1 cellular context compared by ENCODE assay signal in the genomic region with DNA sequence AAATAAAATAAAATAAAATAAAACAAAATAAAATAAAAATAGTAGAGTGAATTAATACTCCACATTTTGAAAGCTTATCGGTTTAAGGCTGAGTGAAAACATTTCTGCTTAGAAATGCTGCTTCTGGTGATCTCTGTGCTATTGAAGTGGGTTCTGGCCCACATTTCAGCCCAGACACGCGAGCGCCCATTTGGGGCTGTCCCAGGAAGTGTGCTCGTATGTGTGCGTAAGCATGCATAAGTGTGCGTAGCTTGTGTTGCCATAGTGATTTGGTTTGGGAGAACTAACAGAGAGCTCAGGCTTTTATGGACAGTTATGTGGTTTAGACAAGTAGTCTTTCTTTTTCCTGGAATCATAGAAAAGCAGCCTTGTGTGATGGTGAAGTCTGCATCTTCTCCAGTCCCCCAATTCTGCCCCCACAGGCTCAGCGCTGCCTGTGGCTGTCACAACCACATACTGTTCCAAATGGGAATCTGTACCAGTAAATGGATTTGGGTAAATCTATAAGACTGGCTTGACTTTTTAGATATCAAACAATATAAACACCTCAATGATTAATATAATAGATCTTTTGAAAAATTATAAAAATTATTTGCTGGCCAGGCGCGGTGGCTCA.
TF ChIP-seq lines count a peak whose summit lies in the region.

No MANE protein-coding gene starts in this region.

TF ChIP-seq in GM12878, 131 proteins besides CTCF, POLR2A, EP300 and RAD21 (continued from another document and continues in another):
- TF ChIP-seq DPF2 (IDR thresholded peaks at IDR 0.05), result peak; percentile 22; the same call in 1 of the 2 replicates
- TF ChIP-seq SUPT20H (IDR thresholded peaks at IDR 0.05; ENCODE audit: borderline replicate concordance, control insufficient read depth, low read depth, low read length), result no peak
- TF ChIP-seq FOXM1 (IDR thresholded peaks at IDR 0.05; ENCODE audit: low read depth, low read length), result no peak
- no peak for TF ChIP-seq PML (IDR thresholded peaks at IDR 0.05; ENCODE audit: low read length)
- no peak for TF ChIP-seq KAT2A (conservative IDR thresholded peaks at IDR 0.05; ENCODE audit: control insufficient read depth, low read depth, low read length)
- no peak for TF ChIP-seq GABPA (IDR thresholded peaks at IDR 0.05; ENCODE audit: low read depth)
- TF ChIP-seq, protein P1, sequence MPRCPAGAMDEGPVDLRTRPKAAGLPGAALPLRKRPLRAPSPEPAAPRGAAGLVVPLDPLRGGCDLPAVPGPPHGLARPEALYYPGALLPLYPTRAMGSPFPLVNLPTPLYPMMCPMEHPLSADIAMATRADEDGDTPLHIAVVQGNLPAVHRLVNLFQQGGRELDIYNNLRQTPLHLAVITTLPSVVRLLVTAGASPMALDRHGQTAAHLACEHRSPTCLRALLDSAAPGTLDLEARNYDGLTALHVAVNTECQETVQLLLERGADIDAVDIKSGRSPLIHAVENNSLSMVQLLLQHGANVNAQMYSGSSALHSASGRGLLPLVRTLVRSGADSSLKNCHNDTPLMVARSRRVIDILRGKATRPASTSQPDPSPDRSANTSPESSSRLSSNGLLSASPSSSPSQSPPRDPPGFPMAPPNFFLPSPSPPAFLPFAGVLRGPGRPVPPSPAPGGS (IDR thresholded peaks at IDR 0.05; ENCODE audit: borderline replicate concordance, insufficient read depth, low read depth, low read length, poor library complexity, severe bottlenecking), result peak; percentile 89
- peak; percentile 46 for TF ChIP-seq RUNX3 (IDR thresholded peaks at IDR 0.05; ENCODE audit: low read length)
- TF ChIP-seq, protein P2, sequence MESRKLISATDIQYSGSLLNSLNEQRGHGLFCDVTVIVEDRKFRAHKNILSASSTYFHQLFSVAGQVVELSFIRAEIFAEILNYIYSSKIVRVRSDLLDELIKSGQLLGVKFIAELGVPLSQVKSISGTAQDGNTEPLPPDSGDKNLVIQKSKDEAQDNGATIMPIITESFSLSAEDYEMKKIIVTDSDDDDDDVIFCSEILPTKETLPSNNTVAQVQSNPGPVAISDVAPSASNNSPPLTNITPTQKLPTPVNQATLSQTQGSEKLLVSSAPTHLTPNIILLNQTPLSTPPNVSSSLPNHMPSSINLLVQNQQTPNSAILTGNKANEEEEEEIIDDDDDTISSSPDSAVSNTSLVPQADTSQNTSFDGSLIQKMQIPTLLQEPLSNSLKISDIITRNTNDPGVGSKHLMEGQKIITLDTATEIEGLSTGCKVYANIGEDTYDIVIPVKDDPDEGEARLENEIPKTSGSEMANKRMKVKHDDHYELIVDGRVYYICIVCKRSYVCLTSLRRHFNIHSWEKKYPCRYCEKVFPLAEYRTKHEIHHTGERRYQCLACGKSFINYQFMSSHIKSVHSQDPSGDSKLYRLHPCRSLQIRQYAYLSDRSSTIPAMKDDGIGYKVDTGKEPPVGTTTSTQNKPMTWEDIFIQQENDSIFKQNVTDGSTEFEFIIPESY (IDR thresholded peaks at IDR 0.05), result no peak
- TF ChIP-seq BRCA1 (IDR thresholded peaks at IDR 0.05; ENCODE audit: low read depth, low read length), result no peak
- TF ChIP-seq CREB1 (IDR thresholded peaks at IDR 0.05; ENCODE audit: low read depth), result peak; percentile 70; the same call in 1 of the 2 replicates
- TF ChIP-seq SREBF2 (IDR thresholded peaks at IDR 0.05; ENCODE audit: low read length), result no peak
- no peak for TF ChIP-seq NBN (IDR thresholded peaks at IDR 0.05)
- TF ChIP-seq PBX3 (IDR thresholded peaks at IDR 0.05; ENCODE audit: insufficient replicate concordance, low read depth, low read length), result no peak
- peak; percentile 98 for TF ChIP-seq POU2F2 (IDR thresholded peaks at IDR 0.05; ENCODE audit: borderline replicate concordance, low read depth, low read length)
- peak in 1 of 2 experiments; percentile 51; a peak in 2 of 4 replicates for TF ChIP-seq IKZF2 (IDR thresholded peaks at IDR 0.05)
- no peak for TF ChIP-seq TAF1 (IDR thresholded peaks at IDR 0.05; ENCODE audit: borderline replicate concordance, low read depth, low read length)
- no peak for TF ChIP-seq SMAD1 (IDR thresholded peaks at IDR 0.05; ENCODE audit: low read depth, partially characterized antibody)
- TF ChIP-seq ETV6 (conservative IDR thresholded peaks at IDR 0.05 in 1 of 2, IDR thresholded peaks at IDR 0.05 in 1 of 2; ENCODE audit: borderline replicate concordance in 1 of 2, low read depth in 1 of 2), result no peak
- TF ChIP-seq MTA2 (IDR thresholded peaks at IDR 0.05; ENCODE audit: low read depth), result peak; percentile 43; the same call in 1 of the 2 replicates
- TF ChIP-seq RAD51 (IDR thresholded peaks at IDR 0.05), result no peak
- no peak for TF ChIP-seq IRF4 (IDR thresholded peaks at IDR 0.05; ENCODE audit: low read depth, low read length)
- no peak for TF ChIP-seq NFXL1 (IDR thresholded peaks at IDR 0.05; ENCODE audit: borderline replicate concordance)
- no peak for TF ChIP-seq HDAC6 (IDR thresholded peaks at IDR 0.05; ENCODE audit: unreplicated experiment)
- TF ChIP-seq BCL11A (IDR thresholded peaks at IDR 0.05; ENCODE audit: low read depth, low read length), result peak; percentile 50; the same call in 1 of the 2 replicates
- TF ChIP-seq HCFC1 (IDR thresholded peaks at IDR 0.05; ENCODE audit: low read length), result no peak
- peak; percentile 49; the same call in 1 of the 2 replicates for TF ChIP-seq TCF7 (IDR thresholded peaks at IDR 0.05; ENCODE audit: borderline replicate concordance)
- no peak for TF ChIP-seq NKRF (conservative IDR thresholded peaks at IDR 0.05)
- no peak for TF ChIP-seq SIN3A (IDR thresholded peaks at IDR 0.05; ENCODE audit: low read depth, low read length)
- no peak for TF ChIP-seq NFIC (IDR thresholded peaks at IDR 0.05; ENCODE audit: low read depth, low read length)
- TF ChIP-seq, protein P3, sequence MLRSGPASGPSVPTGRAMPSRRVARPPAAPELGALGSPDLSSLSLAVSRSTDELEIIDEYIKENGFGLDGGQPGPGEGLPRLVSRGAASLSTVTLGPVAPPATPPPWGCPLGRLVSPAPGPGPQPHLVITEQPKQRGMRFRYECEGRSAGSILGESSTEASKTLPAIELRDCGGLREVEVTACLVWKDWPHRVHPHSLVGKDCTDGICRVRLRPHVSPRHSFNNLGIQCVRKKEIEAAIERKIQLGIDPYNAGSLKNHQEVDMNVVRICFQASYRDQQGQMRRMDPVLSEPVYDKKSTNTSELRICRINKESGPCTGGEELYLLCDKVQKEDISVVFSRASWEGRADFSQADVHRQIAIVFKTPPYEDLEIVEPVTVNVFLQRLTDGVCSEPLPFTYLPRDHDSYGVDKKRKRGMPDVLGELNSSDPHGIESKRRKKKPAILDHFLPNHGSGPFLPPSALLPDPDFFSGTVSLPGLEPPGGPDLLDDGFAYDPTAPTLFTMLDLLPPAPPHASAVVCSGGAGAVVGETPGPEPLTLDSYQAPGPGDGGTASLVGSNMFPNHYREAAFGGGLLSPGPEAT (IDR thresholded peaks at IDR 0.05; ENCODE audit: low read depth), result 0 out of 2 replicates have a peak, but pooled peaks have one; percentile 22
- 0 out of 4 replicates have a peak, but pooled peaks of 1 of the 2 experiments have one; percentile 28 for TF ChIP-seq SRF (IDR thresholded peaks at IDR 0.05; ENCODE audit: low read depth in 2 of 2, low read length in 2 of 2)
- TF ChIP-seq RELA (IDR thresholded peaks at IDR 0.05; ENCODE audit: borderline replicate concordance, partially characterized antibody), result no peak
- TF ChIP-seq TCF12 (IDR thresholded peaks at IDR 0.05; ENCODE audit: low read depth, low read length), result 0 out of 2 replicates have a peak, but pooled peaks have one; percentile 22
- no peak for TF ChIP-seq USF1 (IDR thresholded peaks at IDR 0.05; ENCODE audit: borderline replicate concordance, extremely low read length, insufficient read depth, low read depth, low read length)
- TF ChIP-seq, protein P4, sequence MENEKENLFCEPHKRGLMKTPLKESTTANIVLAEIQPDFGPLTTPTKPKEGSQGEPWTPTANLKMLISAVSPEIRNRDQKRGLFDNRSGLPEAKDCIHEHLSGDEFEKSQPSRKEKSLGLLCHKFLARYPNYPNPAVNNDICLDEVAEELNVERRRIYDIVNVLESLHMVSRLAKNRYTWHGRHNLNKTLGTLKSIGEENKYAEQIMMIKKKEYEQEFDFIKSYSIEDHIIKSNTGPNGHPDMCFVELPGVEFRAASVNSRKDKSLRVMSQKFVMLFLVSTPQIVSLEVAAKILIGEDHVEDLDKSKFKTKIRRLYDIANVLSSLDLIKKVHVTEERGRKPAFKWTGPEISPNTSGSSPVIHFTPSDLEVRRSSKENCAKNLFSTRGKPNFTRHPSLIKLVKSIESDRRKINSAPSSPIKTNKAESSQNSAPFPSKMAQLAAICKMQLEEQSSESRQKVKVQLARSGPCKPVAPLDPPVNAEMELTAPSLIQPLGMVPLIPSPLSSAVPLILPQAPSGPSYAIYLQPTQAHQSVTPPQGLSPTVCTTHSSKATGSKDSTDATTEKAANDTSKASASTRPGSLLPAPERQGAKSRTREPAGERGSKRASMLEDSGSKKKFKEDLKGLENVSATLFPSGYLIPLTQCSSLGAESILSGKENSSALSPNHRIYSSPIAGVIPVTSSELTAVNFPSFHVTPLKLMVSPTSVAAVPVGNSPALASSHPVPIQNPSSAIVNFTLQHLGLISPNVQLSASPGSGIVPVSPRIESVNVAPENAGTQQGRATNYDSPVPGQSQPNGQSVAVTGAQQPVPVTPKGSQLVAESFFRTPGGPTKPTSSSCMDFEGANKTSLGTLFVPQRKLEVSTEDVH (IDR thresholded peaks at IDR 0.05; ENCODE audit: low read depth, partially characterized antibody), result no peak
- TF ChIP-seq IKZF1 (conservative IDR thresholded peaks at IDR 0.05), result 0 out of 2 replicates have a peak, but pooled peaks have one; percentile 26
- TF ChIP-seq, protein P5, sequence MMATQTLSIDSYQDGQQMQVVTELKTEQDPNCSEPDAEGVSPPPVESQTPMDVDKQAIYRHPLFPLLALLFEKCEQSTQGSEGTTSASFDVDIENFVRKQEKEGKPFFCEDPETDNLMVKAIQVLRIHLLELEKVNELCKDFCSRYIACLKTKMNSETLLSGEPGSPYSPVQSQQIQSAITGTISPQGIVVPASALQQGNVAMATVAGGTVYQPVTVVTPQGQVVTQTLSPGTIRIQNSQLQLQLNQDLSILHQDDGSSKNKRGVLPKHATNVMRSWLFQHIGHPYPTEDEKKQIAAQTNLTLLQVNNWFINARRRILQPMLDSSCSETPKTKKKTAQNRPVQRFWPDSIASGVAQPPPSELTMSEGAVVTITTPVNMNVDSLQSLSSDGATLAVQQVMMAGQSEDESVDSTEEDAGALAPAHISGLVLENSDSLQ (IDR thresholded peaks at IDR 0.05), result no peak
- no peak for TF ChIP-seq RB1 (IDR thresholded peaks at IDR 0.05; ENCODE audit: borderline replicate concordance)
- no peak for TF ChIP-seq PAX8 (IDR thresholded peaks at IDR 0.05)
- no peak for TF ChIP-seq ASH2L (IDR thresholded peaks at IDR 0.05; ENCODE audit: borderline replicate concordance, low read depth)
- peak; percentile 41 for TF ChIP-seq SP1 (IDR thresholded peaks at IDR 0.05; ENCODE audit: low read depth, low read length)
- peak; percentile 47; the same call in 1 of the 2 replicates for TF ChIP-seq YY1 (IDR thresholded peaks at IDR 0.05; ENCODE audit: low read depth, low read length)
- no peak for TF ChIP-seq POLR2AphosphoS5 (IDR thresholded peaks at IDR 0.05; ENCODE audit: low read length)
- peak; percentile 76 for TF ChIP-seq CREM (IDR thresholded peaks at IDR 0.05; ENCODE audit: low read depth)
- no peak for TF ChIP-seq ZNF207 (IDR thresholded peaks at IDR 0.05; ENCODE audit: borderline replicate concordance)
- TF ChIP-seq REST (IDR thresholded peaks at IDR 0.05; ENCODE audit: low read depth, low read length), result no peak
